13 cellular contexts compared by ENCODE assay signal in the genomic region with DNA sequence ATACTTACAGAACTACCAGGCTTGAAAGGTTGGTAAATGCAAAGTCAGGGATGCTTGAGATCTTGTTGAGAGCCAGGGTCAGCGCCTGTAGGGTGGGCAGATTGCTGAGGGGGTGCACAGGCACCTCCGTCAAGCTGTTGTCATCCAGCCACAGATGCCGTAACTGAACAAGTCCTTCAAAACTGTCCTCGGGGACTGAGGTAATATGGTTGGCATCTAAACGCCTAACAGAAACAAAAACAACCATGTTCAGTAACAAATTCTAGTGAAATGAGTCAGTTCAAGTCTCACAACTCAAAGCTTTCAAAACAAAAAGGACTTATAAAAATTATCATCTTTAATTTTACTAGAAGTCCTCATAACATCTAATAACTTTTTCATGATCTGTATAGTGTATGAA. TPM values are rescaled to one million over a fixed set of nuclear protein-coding genes. Genes with fewer than 3 reads are reported as not detected.
DNase-seq lines count a peak whose midpoint lies in the region; ATAC-seq and TF ChIP-seq lines count a peak whose summit lies in the region.
"Had no signal": no experiment of that assay in that cellular context is flagged by ENCODE, and none has a peak within 500 bp of the region (broad histone marks: within the 10 kb centered on the region; RNA-seq: fewer than 3 reads in every experiment).

No MANE protein-coding gene starts in this region.

- H3K27ac Mint-ChIP-seq in activated CD8-positive, alpha-beta T cell treated with anti-CD3 and anti-CD28 coated beads, Interleukin-2, amount 10 ng/mL, durations not matched to agents 7 days and 5 days: no peak overlapping the region
- H3K27ac Mint-ChIP-seq: activated CD8-positive, alpha-beta memory T cell treated with anti-CD3 and anti-CD28 coated beads, Interleukin-2, amount 10 ng/mL, durations not matched to agents 7 days and 5 days; GM23338; naive thymus-derived CD8-positive, alpha-beta T cell had no signal

- DNase-seq in AG10803 (ENCODE audit: low read depth) (peak; percentile 89), NCI-H1694 (lab: John Stamatoyannopoulos, UW) (peak; percentile 3), dermis blood vessel endothelial cell (peak; percentile 79), myocyte (ENCODE audit: low read depth) (peak; percentile 67), vagina (ENCODE audit: extremely low spot score in 2 of 2) (no peak), DMS53 treated with DMSO at 0.1 percent for 48 hours (lab: John Stamatoyannopoulos, UW; ENCODE audit: unreplicated experiment) (no peak), NAMALWA (ENCODE audit: low spot score) (no peak)
- DNase-seq in activated CD8-positive, alpha-beta T cell treated with anti-CD3 and anti-CD28 coated beads, Interleukin-2, amount 10 ng/mL, durations not matched to agents 7 days and 5 days: no peak
- DNase-seq: activated CD8-positive, alpha-beta memory T cell treated with anti-CD3 and anti-CD28 coated beads, Interleukin-2, amount 10 ng/mL, durations not matched to agents 7 days and 5 days; body of pancreas; hippocampal formation; naive thymus-derived CD8-positive, alpha-beta T cell had no signal

- peaks cover 0 to 11% of the 10 kb centered on the region in 2 donors for H3K36me3 ChIP-seq in vagina

- H3K4me3 Mint-ChIP-seq in activated CD8-positive, alpha-beta T cell treated with anti-CD3 and anti-CD28 coated beads, Interleukin-2, amount 10 ng/mL, durations not matched to agents 7 days and 5 days: no peak overlapping the region
- H3K4me3 Mint-ChIP-seq: activated CD8-positive, alpha-beta memory T cell treated with anti-CD3 and anti-CD28 coated beads, Interleukin-2, amount 10 ng/mL, durations not matched to agents 7 days and 5 days; GM23338; naive thymus-derived CD8-positive, alpha-beta T cell had no signal

- H3K9me3 Mint-ChIP-seq in activated CD8-positive, alpha-beta T cell treated with anti-CD3 and anti-CD28 coated beads, Interleukin-2, amount 10 ng/mL, durations not matched to agents 7 days and 5 days (ENCODE audit: insufficient read depth): no peaks in the 10 kb centered on the region
- H3K9me3 Mint-ChIP-seq: GM23338; naive thymus-derived CD8-positive, alpha-beta T cell had no signal

- H3K4me3 ChIP-seq in AG10803 (ENCODE audit: low read length) (peak overlapping the region; percentile 33), vagina (no peak overlapping the region)
- H3K4me3 ChIP-seq: body of pancreas, GM23338 had no signal

- intact Hi-C loops in vagina (cut with DNase I): no loop called here

- H3K9me3 ChIP-seq in vagina: no peaks in the 10 kb centered on the region
- H3K9me3 ChIP-seq: body of pancreas had no signal

- no peak for TF ChIP-seq CTCF in AG10803 (conservative IDR thresholded peaks at IDR 0.05; ENCODE audit: low read length)
- TF ChIP-seq CTCF in vagina (IDR thresholded peaks at IDR 0.05): no peak

- H3K36me3 Mint-ChIP-seq in activated CD8-positive, alpha-beta T cell treated with anti-CD3 and anti-CD28 coated beads, Interleukin-2, amount 10 ng/mL, durations not matched to agents 7 days and 5 days (ENCODE audit: low read depth): no peaks in the 10 kb centered on the region
- H3K36me3 Mint-ChIP-seq: activated CD8-positive, alpha-beta memory T cell treated with anti-CD3 and anti-CD28 coated beads, Interleukin-2, amount 10 ng/mL, durations not matched to agents 7 days and 5 days had no signal

- ATAC-seq in activated CD8-positive, alpha-beta T cell treated with anti-CD3 and anti-CD28 coated beads, Interleukin-2, amount 10 ng/mL, durations not matched to agents 7 days and 5 days: no peak
- ATAC-seq: activated CD8-positive, alpha-beta memory T cell treated with anti-CD3 and anti-CD28 coated beads, Interleukin-2, amount 10 ng/mL, durations not matched to agents 7 days and 5 days; body of pancreas; GM23338; naive thymus-derived CD8-positive, alpha-beta T cell had no signal

- no peak for TF ChIP-seq POLR2A in vagina (IDR thresholded peaks at IDR 0.05)

- H3K27me3 Mint-ChIP-seq in activated CD8-positive, alpha-beta T cell treated with anti-CD3 and anti-CD28 coated beads, Interleukin-2, amount 10 ng/mL, durations not matched to agents 7 days and 5 days (ENCODE audit: low read depth): peaks cover 10% of the 10 kb centered on the region
- H3K27me3 Mint-ChIP-seq: naive thymus-derived CD8-positive, alpha-beta T cell had no signal

- no peak overlapping the region for H3K27ac ChIP-seq in vagina
- H3K27ac ChIP-seq: body of pancreas had no signal

- CTCF ChIA-PET in activated CD8-positive, alpha-beta T cell treated with anti-CD3 and anti-CD28 coated beads, Interleukin-2, amount 10 ng/mL, durations not matched to agents 7 days and 5 days (lab: Charles Lee): interaction anchor here (1.4 kb wide), 1 partner anchor 10 kb away, joined by 3 read pairs; no protein-coding TSS in a partner anchor

- H3K4me1 Mint-ChIP-seq in activated CD8-positive, alpha-beta T cell treated with anti-CD3 and anti-CD28 coated beads, Interleukin-2, amount 10 ng/mL, durations not matched to agents 7 days and 5 days (ENCODE audit: low read depth): no peaks in the 10 kb centered on the region
- H3K4me1 Mint-ChIP-seq: naive thymus-derived CD8-positive, alpha-beta T cell had no signal

- H3K27me3 ChIP-seq in vagina: no peaks in the 10 kb centered on the region
- H3K27me3 ChIP-seq: body of pancreas had no signal

- no peaks in the 10 kb centered on the region for H3K4me1 ChIP-seq in vagina

- POLR2A ChIA-PET in activated CD8-positive, alpha-beta T cell treated with anti-CD3 and anti-CD28 coated beads, Interleukin-2, amount 10 ng/mL, durations not matched to agents 7 days and 5 days (lab: Charles Lee): no interaction called here

RNA-seq across cellular contexts. Expression of gene CCDC34, which starts 22.2 kb away (rescaled TPM):
- total RNA-seq in dermis blood vessel endothelial cell: 4.1 and 4.3 TPM in 2 replicates
- total RNA-seq in myocyte: 3.0 and 3.5 TPM in 2 replicates
- 6.2 TPM for polyA plus RNA-seq in myocyte (2012)
- 4.7 TPM for total RNA-seq in vagina
- 10 to 100 TPM; 21.7 to 22.2 TPM for total RNA-seq in activated CD8-positive, alpha-beta T cell treated with anti-CD3 and anti-CD28 coated beads, Interleukin-2, amount 10 ng/mL, durations not matched to agents 7 days and 5 days

Comparison
In these comparisons a context has a peak if more than half of its experiments do, and no peak if none do; other contexts are left out.
1. DNase-seq: peak in AG10803 (single experiment), NCI-H1694 (single experiment), dermis blood vessel endothelial cell (single experiment) and myocyte (single experiment); none in vagina (0 of 2), activated CD8-positive, alpha-beta T cell treated with anti-CD3 and anti-CD28 coated beads, Interleukin-2, amount 10 ng/mL, durations not matched to agents 7 days and 5 days (single experiment), DMS53 treated with DMSO at 0.1 percent for 48 hours (single experiment) and NAMALWA (single experiment).